In the genomic region with DNA sequence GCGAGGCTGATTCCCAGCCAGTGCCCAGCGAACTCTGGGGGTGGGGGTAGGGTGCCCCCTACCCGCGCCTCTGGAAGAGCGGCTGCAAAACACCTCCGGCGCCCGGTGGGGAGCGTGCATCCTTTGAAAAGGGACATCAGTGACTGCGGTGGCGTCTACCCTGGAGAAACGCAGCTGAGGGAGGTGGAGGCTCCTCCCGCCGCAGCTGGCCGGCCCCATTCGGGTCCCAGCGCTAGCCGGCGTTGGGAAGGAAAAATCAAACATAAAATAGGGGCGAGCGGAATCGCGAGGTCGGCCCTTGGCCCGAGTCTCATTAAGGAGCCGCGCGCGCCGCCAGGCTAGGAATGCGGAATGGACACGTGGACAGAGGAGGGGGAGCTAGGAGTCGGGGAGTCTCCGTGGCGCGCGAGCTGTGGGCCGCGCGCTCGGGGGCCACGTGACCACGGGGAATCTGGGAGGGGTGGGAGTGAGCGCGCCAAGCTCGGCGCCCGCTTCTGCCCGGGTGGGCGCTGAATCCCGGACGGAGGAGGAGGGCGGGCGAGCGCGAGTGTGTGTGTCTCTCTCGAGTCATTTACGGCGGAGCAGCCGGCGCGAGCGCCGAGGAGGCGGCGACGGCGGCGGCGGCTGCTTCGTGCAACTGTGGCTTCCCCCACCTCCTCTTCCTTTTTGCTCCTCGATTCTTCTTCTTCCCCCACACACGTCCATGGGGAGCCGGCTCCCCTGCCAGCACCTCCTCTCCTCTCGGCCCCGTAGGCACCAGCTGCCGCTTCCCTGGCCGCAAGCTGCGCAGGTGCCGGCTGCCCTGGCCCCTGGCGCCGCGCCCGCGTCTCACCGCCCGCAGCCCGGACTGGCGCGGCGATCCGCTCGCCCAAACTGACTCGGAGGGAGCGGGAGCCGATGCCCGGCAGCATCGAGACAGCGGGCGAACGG, we compare ENCODE assay signal across 8 cellular contexts. TPM values are rescaled to one million over a fixed set of nuclear protein-coding genes. Genes with fewer than 3 reads are reported as not detected.
DNase-seq lines count a peak whose midpoint lies in the region; ATAC-seq and TF ChIP-seq lines count a peak whose summit lies in the region.

Gene TMEM132E, plus strand, starts transcription at position 566 of the 930 bp plus-strand sequence. CDS start 1,495 bp downstream, outside the sequence.

- no peak for TF ChIP-seq POLR2A in gastrocnemius medialis (IDR thresholded peaks at IDR 0.05)

- H3K4me3 ChIP-seq in astrocyte of the cerebellum (ENCODE audit: low read depth, low read length) (peak within 1 kb of the TSS; percentile 27), iPS-20b (ENCODE audit: low read length) (peak within 1 kb of the TSS; percentile 62; the same call in 1 of the 2 replicates), gastrocnemius medialis (peak within 1 kb of the TSS; percentile 57 to 76 (median 61)), Karpas-422 (ENCODE audit: low read length) (no peak within 1 kb of the TSS)

- DNase-seq in COR-L47 (lab: John Stamatoyannopoulos, UW) (peak; percentile 44), NCI-H1417 (lab: John Stamatoyannopoulos, UW) (peak; percentile 55 to 85 (median 83)), astrocyte of the cerebellum (ENCODE audit: low read depth) (no peak), gastrocnemius medialis (no peak), Karpas-422 (no peak), DMS114 treated with DMSO at 0.1 percent for 48 hours (lab: John Stamatoyannopoulos, UW; ENCODE audit: unreplicated experiment) (no peak)

- H3K9ac ChIP-seq in iPS-20b (ENCODE audit: low read depth, low read length) (no peak within 1 kb of the TSS; the same call in 1 of the 2 replicates), Karpas-422 (ENCODE audit: low read length) (no peak within 1 kb of the TSS)

- intact Hi-C loops in gastrocnemius medialis (cut with DNase I; ENCODE audit: low total_unique reads): no loop called here

- TF ChIP-seq CTCF in astrocyte of the cerebellum (IDR thresholded peaks at IDR 0.05; ENCODE audit: low read depth, low read length, missing control alignments) (no peak), gastrocnemius medialis (IDR thresholded peaks at IDR 0.05 in 4 of 5, conservative IDR thresholded peaks at IDR 0.05 in 1 of 5) (no peak)

- no peaks in the 10 kb centered on the region for H3K79me2 ChIP-seq in Karpas-422 (ENCODE audit: low read length)

- ATAC-seq in gastrocnemius medialis (peak; percentile 23 to 40), GM18502 (IDR thresholded peaks at IDR 0.05; ENCODE audit: poor library complexity, unreplicated experiment) (no peak)

- H3K36me3 ChIP-seq in iPS-20b (ENCODE audit: insufficient read depth, low read depth, low read length) (no peaks in the 10 kb centered on the region), gastrocnemius medialis (no peaks in the 10 kb centered on the region), Karpas-422 (ENCODE audit: insufficient read depth, low read length) (no peaks in the 10 kb centered on the region)

- H3K27ac ChIP-seq in iPS-20b (ENCODE audit: low read length) (no peak within 1 kb of the TSS), gastrocnemius medialis (no peak within 1 kb of the TSS), Karpas-422 (ENCODE audit: low read length) (no peak within 1 kb of the TSS)

- no peaks in the 10 kb centered on the region for H3K9me2 ChIP-seq in Karpas-422 (replicated peaks; ENCODE audit: insufficient read depth, low read length)

- H4K20me1 ChIP-seq in Karpas-422 (ENCODE audit: insufficient read depth, low read depth, low read length): no peaks in the 10 kb centered on the region; the same call in 1 of the 2 replicates

- in situ Hi-C loops in astrocyte of the cerebellum (cut with HindIII; ENCODE audit: low sequenced_read_pairs): no loop called here
- in situ Hi-C loops in gastrocnemius medialis (cut with MboI; ENCODE audit: low sequenced_read_pairs in 4 of 4): loop anchor here in 1 of 4 donors (25.0 kb wide), 1 partner anchor 158 kb away; no protein-coding TSS in a partner anchor

- no peaks in the 10 kb centered on the region for H3K9me3 ChIP-seq in iPS-20b (ENCODE audit: insufficient read depth, low read depth, low read length)
- no peaks in the 10 kb centered on the region for H3K9me3 ChIP-seq in gastrocnemius medialis
- H3K9me3 ChIP-seq in Karpas-422 (ENCODE audit: low read length): no peaks in the 10 kb centered on the region

- H3K27me3 ChIP-seq in iPS-20b (ENCODE audit: insufficient read depth, low read length) (peaks cover 100% of the 10 kb centered on the region), gastrocnemius medialis (peaks cover 62 to 70% (median 69%) of the 10 kb centered on the region in 3 donors), Karpas-422 (ENCODE audit: low read length) (no peaks in the 10 kb centered on the region)

- peaks cover 23% of the 10 kb centered on the region for H3K4me1 ChIP-seq in iPS-20b (ENCODE audit: insufficient read depth, low read length)
- peaks cover 19 to 28% of the 10 kb centered on the region in 2 donors for H3K4me1 ChIP-seq in gastrocnemius medialis
- H3K4me1 ChIP-seq in Karpas-422 (ENCODE audit: low read length): no peaks in the 10 kb centered on the region

- H3K4me2 ChIP-seq in Karpas-422 (ENCODE audit: low read depth, low read length, poor library complexity, severe bottlenecking): no peak within 1 kb of the TSS

- H2AFZ ChIP-seq in Karpas-422 (ENCODE audit: low read length): no peak within 1 kb of the TSS

RNA-seq across cellular contexts. Expression of gene TMEM132E, which starts in this region (rescaled TPM):
- not detected for total RNA-seq in gastrocnemius medialis
- total RNA-seq in Karpas-422 (2014; rRNA removed; shearing (Covaris generic); ENCODE audit: low replicate concordance): not detected in 2 replicates

Comparison
In these comparisons a context has a peak if more than half of its experiments do, and no peak if none do; other contexts are left out.
1. Peak in ATAC-seq and H3K4me3 ChIP-seq in gastrocnemius medialis; RNA of the gene not detected or under 1 TPM.
2. DNase-seq: peak in COR-L47 (single experiment) and NCI-H1417 (3 of 3); none in astrocyte of the cerebellum (single experiment), gastrocnemius medialis (0 of 2), Karpas-422 (single experiment) and DMS114 treated with DMSO at 0.1 percent for 48 hours (single experiment).